Comparison of ENCODE assay signal across 25 cellular contexts in genomic region chr2:95303191-95303914, GRCh38. TPM values are rescaled to one million over a fixed set of nuclear protein-coding genes. Genes with fewer than 3 reads are reported as not detected.
DNase-seq lines count a peak whose midpoint lies in the region; ATAC-seq and TF ChIP-seq lines count a peak whose summit lies in the region.
"Had no signal": no experiment of that assay in that cellular context is flagged by ENCODE, and none has a peak within 500 bp of the region (broad histone marks: within the 10 kb centered on the region; RNA-seq: fewer than 3 reads in every experiment).

No MANE protein-coding gene starts in this region.

- no TSS peak for BruUV-seq in PC-9 (replicated peaks; lab: Mats Ljungman, UMichigan)

- H3K4me2 ChIP-seq in PC-9, result no peak overlapping the region
- H3K4me2 ChIP-seq: smooth muscle cell had no signal

- intact Hi-C loops in PC-9 (cut with micrococcal nuclease; ENCODE audit: unreplicated experiment), result no loop called here

- peaks cover 11% of the 10 kb centered on the region; the same call in 1 of the 2 replicates for H3F3A ChIP-seq in PC-9 (ENCODE audit: insufficient read depth, low read depth)

- TF ChIP-seq CTCF in PC-9 (conservative IDR thresholded peaks at IDR 0.05), result no peak

- CTCF ChIA-PET in PC-9 (lab: Charles Lee), result no interaction called here

- H3K36me3 ChIP-seq in PC-9 (ENCODE audit: low read depth), result no peaks in the 10 kb centered on the region
- H3K36me3 ChIP-seq: heart left ventricle, left lung, tibial nerve had no signal

- no peaks in the 10 kb centered on the region for H3K27me3 ChIP-seq in PC-9 (ENCODE audit: insufficient read depth, low read depth)

- H2AFZ ChIP-seq in PC-9, result no peak overlapping the region

- no peaks in the 10 kb centered on the region for H3K9me2 ChIP-seq in PC-9 (ENCODE audit: insufficient read depth)

- DNase-seq in LHCN-M2 (ENCODE audit: low read depth), result peak; percentile 73
- DNase-seq in amygdala (lab: John Stamatoyannopoulos, UW), result peak in 34 of 56 donors; percentile 19 to 83 (median 48)
- peak; percentile 46 for DNase-seq in midbrain (lab: John Stamatoyannopoulos, UW)
- DNase-seq in substantia nigra (lab: John Stamatoyannopoulos, UW), result peak in 30 of 49 donors; percentile 10 to 78 (median 42)
- DNase-seq in mucosa of gallbladder (ENCODE audit: low spot score), result no peak
- DNase-seq in PC-9, result no peak
- DNase-seq: activated CD4-positive, alpha-beta T cell treated with anti-CD3 and anti-CD28 coated beads for 4 hours; activated naive CD4-positive, alpha-beta T cell treated with anti-CD3 and anti-CD28 coated beads, Interleukin-2, amount 10 ng/mL, durations not matched to agents 7 days and 5 days; activated T-cell treated with anti-CD3 and anti-CD28 coated beads, Interleukin-2, amount 50 U/mL, for 72 hours; CD8-positive, alpha-beta memory T cell; central memory CD4-positive, alpha-beta T cell; heart left ventricle; left lung; MM.1S; NCI-H1436; NCI-H226; PC-3; stimulated activated CD4-positive, alpha-beta T cell treated with anti-CD3 and anti-CD28 coated beads, Interleukin-2, amount 100 ng/mL, for 48 hours; stimulated activated naive B cell treated with anti-CD40 and anti-IgM and Interleukin-4, amounts not matched to agents 10 μg/mL and 1 μg/mL and 100 μg/mL, for 72 hours; T-cell had no signal

- H3K79me2 ChIP-seq in PC-9 (ENCODE audit: low read depth), result no peaks in the 10 kb centered on the region

- POLR2A ChIA-PET in PC-9 (lab: Charles Lee; ENCODE audit: unreplicated experiment), result no interaction called here

- H3K9me3 ChIP-seq in PC-9 (ENCODE audit: insufficient read depth, low read depth), result no peaks in the 10 kb centered on the region
- H3K9me3 ChIP-seq: heart left ventricle, left lung, tibial nerve had no signal

- no peak overlapping the region for H3K4me3 ChIP-seq in PC-9
- H3K4me3 ChIP-seq: heart left ventricle, left lung, smooth muscle cell, tibial nerve had no signal

- no peaks in the 10 kb centered on the region for H4K20me1 ChIP-seq in PC-9 (ENCODE audit: insufficient read depth)

- ATAC-seq in GM18517 (IDR thresholded peaks at IDR 0.05; ENCODE audit: unreplicated experiment) (no peak), GM21619 (IDR thresholded peaks at IDR 0.05; ENCODE audit: unreplicated experiment) (no peak)
- ATAC-seq: activated T-cell treated with anti-CD3 and anti-CD28 coated beads, Interleukin-2, amount 50 U/mL, for 72 hours; heart left ventricle; left lung; PC-3; stimulated activated naive B cell treated with anti-CD40 and anti-IgM and Interleukin-4, amounts not matched to agents 10 μg/mL and 1 μg/mL and 100 μg/mL, for 72 hours; T-cell had no signal

- peaks cover 16% of the 10 kb centered on the region for H3K4me1 ChIP-seq in PC-9 (replicated peaks; ENCODE audit: insufficient read depth)
- H3K4me1 ChIP-seq: heart left ventricle, left lung, tibial nerve had no signal

- H3K27ac ChIP-seq in substantia nigra (ENCODE audit: low read depth, low read length, poor library complexity, severe bottlenecking) (peak overlapping the region; percentile 31), PC-9 (no peak overlapping the region)
- H3K27ac ChIP-seq: heart left ventricle, left lung, tibial nerve had no signal

RNA-seq across cellular contexts. Expression of gene KCNIP3, which starts 6.2 kb away (rescaled TPM):
- total RNA-seq in LHCN-M2 (2014; rRNA removed) (0.19 and 0.29 TPM in 2 replicates), mucosa of gallbladder (24.3 TPM), PC-9 (2021) (3.5 and 4.5 TPM in 2 replicates)
- polyA plus RNA-seq in LHCN-M2 (2012), result 0.55 TPM
- total RNA-seq: activated T-cell treated with anti-CD3 and anti-CD28 coated beads, Interleukin-2, amount 50 U/mL, for 72 hours; CD8-positive, alpha-beta memory T cell; T-cell had no signal
- polyA plus RNA-seq: CD8-positive, alpha-beta memory T cell; neural cell had no signal

RNA-seq across cellular contexts. Expression of gene PROM2, which starts 29.1 kb away (rescaled TPM):
- total RNA-seq in LHCN-M2 (2014; rRNA removed) (0.06 TPM in 2 replicates), mucosa of gallbladder (202 TPM), PC-9 (2021) (129 and 147 TPM in 2 replicates)
- 0.07 TPM for polyA plus RNA-seq in LHCN-M2 (2012)
- polyA plus RNA-seq: CD8-positive, alpha-beta memory T cell had no signal

Comparison
In these comparisons a context has a peak if more than half of its experiments do, and no peak if none do; other contexts are left out.
1. DNase-seq: peak in LHCN-M2 (single experiment), amygdala (34 of 56), midbrain (single experiment) and substantia nigra (30 of 49); none in mucosa of gallbladder (single experiment) and PC-9 (0 of 2).
2. RNA of gene PROM2, which starts 29.1 kb away (total RNA-seq): 202 TPM in mucosa of gallbladder (single experiment) and 129 to 147 TPM in PC-9; 0.06 TPM in LHCN-M2; every median in the first group is over 100 times any median in the second.